In genomic region chr11:72136677-72137255, GRCh38 we compare ENCODE assay signal across 28 cellular contexts. TPM values are rescaled to one million over a fixed set of nuclear protein-coding genes. Genes with fewer than 3 reads are reported as not detected.
DNase-seq lines count a peak whose midpoint lies in the region; ATAC-seq and TF ChIP-seq lines count a peak whose summit lies in the region.
"Had no signal": no experiment of that assay in that cellular context is flagged by ENCODE, and none has a peak within 500 bp of the region (broad histone marks: within the 10 kb centered on the region; RNA-seq: fewer than 3 reads in every experiment).

No MANE protein-coding gene starts in this region.

- peaks cover 17% of the 10 kb centered on the region for H3K4me1 Mint-ChIP-seq in activated naive CD8-positive, alpha-beta T cell treated with anti-CD3 and anti-CD28 coated beads, Interleukin-2, amount 10 ng/mL, durations not matched to agents 7 days and 5 days
- peaks cover 5% of the 10 kb centered on the region for H3K4me1 Mint-ChIP-seq in activated naive CD8-positive, alpha-beta T cell treated with anti-CD3 and anti-CD28 coated beads for 36 hours
- H3K4me1 Mint-ChIP-seq: activated naive CD4-positive, alpha-beta T cell treated with anti-CD3 and anti-CD28 coated beads, Interleukin-2, amount 10 ng/mL, durations not matched to agents 7 days and 5 days had no signal

- H3K4me3 Mint-ChIP-seq in activated naive CD8-positive, alpha-beta T cell treated with anti-CD3 and anti-CD28 coated beads, Interleukin-2, amount 10 ng/mL, durations not matched to agents 7 days and 5 days = no peak overlapping the region
- H3K4me3 Mint-ChIP-seq in activated naive CD8-positive, alpha-beta T cell treated with anti-CD3 and anti-CD28 coated beads for 36 hours = no peak overlapping the region
- H3K4me3 Mint-ChIP-seq: activated naive CD4-positive, alpha-beta T cell treated with anti-CD3 and anti-CD28 coated beads, Interleukin-2, amount 10 ng/mL, durations not matched to agents 7 days and 5 days; activated T-cell treated with anti-CD3 and anti-CD28 coated beads, Interleukin-2, amount 50 U/mL, for 4 hours; memory B cell; type B pancreatic cell had no signal

- no peaks in the 10 kb centered on the region for H3K36me3 Mint-ChIP-seq in activated naive CD8-positive, alpha-beta T cell treated with anti-CD3 and anti-CD28 coated beads, Interleukin-2, amount 10 ng/mL, durations not matched to agents 7 days and 5 days
- no peaks in the 10 kb centered on the region for H3K36me3 Mint-ChIP-seq in activated naive CD8-positive, alpha-beta T cell treated with anti-CD3 and anti-CD28 coated beads for 36 hours
- H3K36me3 Mint-ChIP-seq: activated naive CD4-positive, alpha-beta T cell treated with anti-CD3 and anti-CD28 coated beads, Interleukin-2, amount 10 ng/mL, durations not matched to agents 7 days and 5 days; memory B cell; type B pancreatic cell had no signal

- H3K4me1 ChIP-seq in colonic mucosa (no peaks in the 10 kb centered on the region), neutrophil (ENCODE audit: control insufficient read depth in 1 of 2, insufficient read depth in 1 of 2, low read depth in 1 of 2, low read length in 1 of 2) (peaks cover 98 to 100% of the 10 kb centered on the region in 2 experiments)
- H3K4me1 ChIP-seq: BE2C, Peyer's patch, right atrium auricular region, SJCRH30 had no signal

- ATAC-seq in activated naive CD8-positive, alpha-beta T cell treated with anti-CD3 and anti-CD28 coated beads, Interleukin-2, amount 10 ng/mL, durations not matched to agents 7 days and 5 days (ENCODE audit: low read depth) = peak; percentile 39
- no peak for ATAC-seq in HG03378 (IDR thresholded peaks at IDR 0.05; ENCODE audit: unreplicated experiment)
- ATAC-seq: activated CD4-positive, CD25-positive, alpha-beta regulatory T cell treated with anti-CD3 and anti-CD28 coated beads, Interleukin-2, amount 50 U/mL, for 24 hours; activated T-cell treated with anti-CD3 and anti-CD28 coated beads, Interleukin-2, amount 50 U/mL, for 4 hours had no signal

- H3K9ac ChIP-seq in colonic mucosa (ENCODE audit: low read depth in 2 of 2, low read length in 2 of 2) = no peak overlapping the region

- DNase-seq in activated naive CD8-positive, alpha-beta T cell treated with anti-CD3 and anti-CD28 coated beads, Interleukin-2, amount 10 ng/mL, durations not matched to agents 7 days and 5 days = no peak
- DNase-seq in activated naive CD8-positive, alpha-beta T cell treated with anti-CD3 and anti-CD28 coated beads for 36 hours = no peak
- peak; percentile 25 for DNase-seq in colonic mucosa
- no peak for DNase-seq in GM03348 (ENCODE audit: low spot score)
- no peak for DNase-seq in KG1 (lab: John Stamatoyannopoulos, UW)
- no peak for DNase-seq in A172 (ENCODE audit: low spot score)
- DNase-seq: activated naive CD4-positive, alpha-beta T cell treated with anti-CD3 and anti-CD28 coated beads, Interleukin-2, amount 10 ng/mL, durations not matched to agents 7 days and 5 days; activated T-cell treated with anti-CD3 and anti-CD28 coated beads, Interleukin-2, amount 50 U/mL, for 4 hours; anterior cingulate cortex; BE2C; dermis blood vessel endothelial cell; DMS53; Kasumi-1; NCI-H1694 treated with DMSO at 0.1 percent for 48 hours; NCI-H2171; NCI-H524 treated with DMSO at 0.1 percent for 48 hours; nucleus accumbens; Peyer's patch; SJCRH30; stimulated activated CD4-positive, alpha-beta T cell treated with anti-CD3 and anti-CD28 coated beads, Interleukin-12 subunit alpha, Interleukin-12 subunit beta, amount 100 ng/mL, for 4 hours had no signal

- H3K9me3 ChIP-seq in colonic mucosa (no peaks in the 10 kb centered on the region), neutrophil (no peaks in the 10 kb centered on the region)
- H3K9me3 ChIP-seq: BE2C, Peyer's patch, right atrium auricular region, SJCRH30 had no signal

- H3K27me3 ChIP-seq in colonic mucosa = no peaks in the 10 kb centered on the region
- H3K27me3 ChIP-seq in neutrophil = no peaks in the 10 kb centered on the region
- H3K27me3 ChIP-seq: BE2C, Peyer's patch, right atrium auricular region, SJCRH30 had no signal

- H3K27ac Mint-ChIP-seq in activated naive CD8-positive, alpha-beta T cell treated with anti-CD3 and anti-CD28 coated beads, Interleukin-2, amount 10 ng/mL, durations not matched to agents 7 days and 5 days = peak overlapping the region; percentile 24
- no peak overlapping the region for H3K27ac Mint-ChIP-seq in activated naive CD8-positive, alpha-beta T cell treated with anti-CD3 and anti-CD28 coated beads for 36 hours
- H3K27ac Mint-ChIP-seq: activated naive CD4-positive, alpha-beta T cell treated with anti-CD3 and anti-CD28 coated beads, Interleukin-2, amount 10 ng/mL, durations not matched to agents 7 days and 5 days; memory B cell; type B pancreatic cell had no signal

- POLR2A ChIA-PET in activated naive CD8-positive, alpha-beta T cell treated with anti-CD3 and anti-CD28 coated beads, Interleukin-2, amount 10 ng/mL, durations not matched to agents 7 days and 5 days (lab: Charles Lee) = interaction anchor here (0.6 kb wide), 1 partner anchor 24 kb away, joined by 3 read pairs; the partner anchor contains the start of gene ANAPC15

- H3K4me3 ChIP-seq in colonic mucosa (no peak overlapping the region), neutrophil (ENCODE audit: low read depth in 1 of 2, low read length in 1 of 2) (peak overlapping the region; percentile 73 to 91)
- H3K4me3 ChIP-seq: cardiac muscle cell, Peyer's patch, right atrium auricular region, SJCRH30 had no signal

- H3K36me3 ChIP-seq in colonic mucosa (no peaks in the 10 kb centered on the region), neutrophil (peaks cover 50% of the 10 kb centered on the region)
- H3K36me3 ChIP-seq: BE2C, cardiac muscle cell, Peyer's patch, right atrium auricular region, SJCRH30 had no signal

- H3K9me3 Mint-ChIP-seq in activated naive CD8-positive, alpha-beta T cell treated with anti-CD3 and anti-CD28 coated beads, Interleukin-2, amount 10 ng/mL, durations not matched to agents 7 days and 5 days = peaks cover 4% of the 10 kb centered on the region
- no peaks in the 10 kb centered on the region for H3K9me3 Mint-ChIP-seq in activated naive CD8-positive, alpha-beta T cell treated with anti-CD3 and anti-CD28 coated beads for 36 hours
- H3K9me3 Mint-ChIP-seq: activated naive CD4-positive, alpha-beta T cell treated with anti-CD3 and anti-CD28 coated beads, Interleukin-2, amount 10 ng/mL, durations not matched to agents 7 days and 5 days; activated T-cell treated with anti-CD3 and anti-CD28 coated beads, Interleukin-2, amount 50 U/mL, for 4 hours; memory B cell; type B pancreatic cell had no signal

- H3K27ac ChIP-seq in colonic mucosa (no peak overlapping the region), neutrophil (peak overlapping the region; percentile 96)
- H3K27ac ChIP-seq: cardiac muscle cell, Peyer's patch, right atrium auricular region, SJCRH30 had no signal

- H3K27me3 Mint-ChIP-seq in activated naive CD8-positive, alpha-beta T cell treated with anti-CD3 and anti-CD28 coated beads, Interleukin-2, amount 10 ng/mL, durations not matched to agents 7 days and 5 days = peaks cover 24% of the 10 kb centered on the region
- H3K27me3 Mint-ChIP-seq in activated naive CD8-positive, alpha-beta T cell treated with anti-CD3 and anti-CD28 coated beads for 36 hours = peaks cover 20% of the 10 kb centered on the region

- intact Hi-C loops in colonic mucosa (cut with DNase I) = no loop called here

- TF ChIP-seq CTCF in colonic mucosa (IDR thresholded peaks at IDR 0.05) (no peak), neutrophil (IDR thresholded peaks at IDR 0.05) (no peak)

RNA-seq across cellular contexts. Expression of gene FOLR3, which starts 1.2 kb away (rescaled TPM):
- total RNA-seq in activated naive CD8-positive, alpha-beta T cell treated with anti-CD3 and anti-CD28 coated beads, Interleukin-2, amount 10 ng/mL, durations not matched to agents 7 days and 5 days = not detected
- total RNA-seq in activated naive CD8-positive, alpha-beta T cell treated with anti-CD3 and anti-CD28 coated beads for 36 hours = not detected
- not detected for total RNA-seq in colonic mucosa
- not detected in 2 replicates for total RNA-seq in A172 (2014; rRNA removed; shearing (Covaris generic))
- total RNA-seq: activated T-cell treated with anti-CD3 and anti-CD28 coated beads, Interleukin-2, amount 50 U/mL, for 4 hours; cardiac muscle cell; dermis blood vessel endothelial cell; Peyer's patch; right atrium auricular region; SJCRH30 had no signal

RNA-seq across cellular contexts. Expression of gene ANAPC15, which starts 24.3 kb away (rescaled TPM):
- 10 to 100 TPM; 49.0 to 52.5 TPM for total RNA-seq in activated naive CD8-positive, alpha-beta T cell treated with anti-CD3 and anti-CD28 coated beads, Interleukin-2, amount 10 ng/mL, durations not matched to agents 7 days and 5 days
- 10 to 100 TPM; 70.4 to 71.8 TPM for total RNA-seq in activated naive CD8-positive, alpha-beta T cell treated with anti-CD3 and anti-CD28 coated beads for 36 hours
- total RNA-seq in colonic mucosa = 10 to 100 TPM; 45.1 to 70.1 TPM
- total RNA-seq in A172 (2014; rRNA removed; shearing (Covaris generic)) = 81.5 and 94.6 TPM in 2 replicates

RNA-seq across cellular contexts. Expression of gene TOMT, which starts 31.0 kb away (rescaled TPM):
- not detected for total RNA-seq in activated naive CD8-positive, alpha-beta T cell treated with anti-CD3 and anti-CD28 coated beads, Interleukin-2, amount 10 ng/mL, durations not matched to agents 7 days and 5 days
- not detected for total RNA-seq in activated naive CD8-positive, alpha-beta T cell treated with anti-CD3 and anti-CD28 coated beads for 36 hours
- total RNA-seq in colonic mucosa = not detected
- total RNA-seq in A172 (2014; rRNA removed; shearing (Covaris generic)) = not detected in 2 replicates
- total RNA-seq: activated T-cell treated with anti-CD3 and anti-CD28 coated beads, Interleukin-2, amount 50 U/mL, for 4 hours; cardiac muscle cell; dermis blood vessel endothelial cell; Peyer's patch; right atrium auricular region; SJCRH30 had no signal

RNA-seq across cellular contexts. Expression of gene LAMTOR1, which starts 33.7 kb away (rescaled TPM):
- 10 to 100 TPM; 65.6 to 70.5 TPM for total RNA-seq in activated naive CD8-positive, alpha-beta T cell treated with anti-CD3 and anti-CD28 coated beads, Interleukin-2, amount 10 ng/mL, durations not matched to agents 7 days and 5 days
- 10 to 100 TPM; 65.5 to 66.2 TPM for total RNA-seq in activated naive CD8-positive, alpha-beta T cell treated with anti-CD3 and anti-CD28 coated beads for 36 hours
- 10 to 100 TPM; 84.9 to 93.4 TPM for total RNA-seq in colonic mucosa
- 147 and 168 TPM in 2 replicates for total RNA-seq in A172 (2014; rRNA removed; shearing (Covaris generic))

RNA-seq across cellular contexts. Expression of gene FOLR1, which starts 55.2 kb away (rescaled TPM):
- not detected for total RNA-seq in activated naive CD8-positive, alpha-beta T cell treated with anti-CD3 and anti-CD28 coated beads, Interleukin-2, amount 10 ng/mL, durations not matched to agents 7 days and 5 days
- not detected for total RNA-seq in activated naive CD8-positive, alpha-beta T cell treated with anti-CD3 and anti-CD28 coated beads for 36 hours
- total RNA-seq in colonic mucosa = under 1 TPM in 1 of 2 donors, not detected in 1; 0.59 TPM
- 0.50 TPM in 1 of 2 replicates, not detected in the other for total RNA-seq in A172 (2014; rRNA removed; shearing (Covaris generic))
- total RNA-seq: HT1080, Peyer's patch, right atrium auricular region had no signal
